Comparison of ENCODE assay signal across 12 cellular contexts in the genomic region with DNA sequence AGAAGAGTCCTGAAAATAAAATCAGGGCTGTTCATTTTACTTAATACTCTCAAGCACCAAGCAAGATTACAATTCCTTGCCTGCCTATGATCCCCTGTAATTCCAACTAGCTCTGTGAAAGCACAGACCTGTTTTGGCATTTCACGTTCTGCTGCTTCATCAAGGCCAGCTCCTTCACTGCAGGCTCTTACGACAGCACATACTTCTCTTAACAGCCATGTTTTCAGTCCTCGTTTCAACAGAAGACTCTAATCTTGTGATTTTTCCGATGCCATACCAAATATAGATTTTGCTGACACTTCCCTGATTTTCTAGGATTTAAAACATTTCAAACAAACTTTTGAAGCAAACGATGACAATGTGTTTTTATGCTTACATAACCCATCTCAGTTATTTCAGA.
DNase-seq lines count a peak whose midpoint lies in the region; ATAC-seq, FAIRE-seq and TF ChIP-seq lines count a peak whose summit lies in the region.
"Had no signal": no experiment of that assay in that cellular context is flagged by ENCODE, and none has a peak within 500 bp of the region (broad histone marks: within the 10 kb centered on the region; RNA-seq: fewer than 3 reads in every experiment).

No MANE protein-coding gene starts in this region.

- no peaks in the 10 kb centered on the region for H3K36me3 Mint-ChIP-seq in stimulated activated naive B cell treated with anti-CD40 and anti-IgM and Interleukin-4, amounts not matched to agents 10 μg/mL and 1 μg/mL and 100 μg/mL, for 72 hours
- no peaks in the 10 kb centered on the region for H3K36me3 Mint-ChIP-seq in activated T-helper 2 cell treated with anti-CD3 and anti-CD28 coated beads, Interferon-gamma antibody, Interleukin-2, Interleukin-4, amounts not matched to agents 10 μg/mL and 5 μg/mL and 100 μg/mL, durations not matched to agents 14 hours and 24 hours and 36 hours (ENCODE audit: low read depth)
- no peaks in the 10 kb centered on the region for H3K36me3 Mint-ChIP-seq in stimulated activated effector memory CD8-positive, alpha-beta T cell treated with anti-CD3 and anti-CD28 coated beads, Interleukin-12 subunit alpha, Interleukin-12 subunit beta, amount 100 ng/mL, for 72 hours
- H3K36me3 Mint-ChIP-seq: memory B cell had no signal

- intact Hi-C loops in kidney (cut with DNase I) = no loop called here
- intact Hi-C loops in activated T-helper 2 cell treated with anti-CD3 and anti-CD28 coated beads, Interferon-gamma antibody, Interleukin-2, Interleukin-4, amounts not matched to agents 10 μg/mL and 5 μg/mL and 100 μg/mL, durations not matched to agents 14 hours and 24 hours and 36 hours (cut with micrococcal nuclease) = no loop called here

- CTCF ChIA-PET in HEK293 (lab: Yijun Ruan, JAX) = no interaction called here

- no peaks in the 10 kb centered on the region for H3K9me3 Mint-ChIP-seq in stimulated activated naive B cell treated with anti-CD40 and anti-IgM and Interleukin-4, amounts not matched to agents 10 μg/mL and 1 μg/mL and 100 μg/mL, for 72 hours
- no peaks in the 10 kb centered on the region for H3K9me3 Mint-ChIP-seq in activated T-helper 2 cell treated with anti-CD3 and anti-CD28 coated beads, Interferon-gamma antibody, Interleukin-2, Interleukin-4, amounts not matched to agents 10 μg/mL and 5 μg/mL and 100 μg/mL, durations not matched to agents 14 hours and 24 hours and 36 hours
- no peaks in the 10 kb centered on the region for H3K9me3 Mint-ChIP-seq in stimulated activated effector memory CD8-positive, alpha-beta T cell treated with anti-CD3 and anti-CD28 coated beads, Interleukin-12 subunit alpha, Interleukin-12 subunit beta, amount 100 ng/mL, for 72 hours

- TF ChIP-seq CTCF in HEK293 (tag by site-specific recombination; IDR thresholded peaks at IDR 0.05) (no peak), kidney (IDR thresholded peaks at IDR 0.05; ENCODE audit: borderline replicate concordance, extremely low read depth, insufficient read depth) (no peak), retinal pigment epithelial cell (conservative IDR thresholded peaks at IDR 0.05; ENCODE audit: low read depth, low read length) (no peak)

- peak; percentile 55 for DNase-seq in dedifferentiated amniotic fluid mesenchymal stem cell (ENCODE audit: extremely low spot score)
- no peak for DNase-seq in kidney
- peak; percentile 74 for DNase-seq in retinal pigment epithelial cell (ENCODE audit: low read depth)
- no peak for DNase-seq in stimulated activated naive B cell treated with anti-CD40 and anti-IgM and Interleukin-4, amounts not matched to agents 10 μg/mL and 1 μg/mL and 100 μg/mL, for 72 hours
- no peak for DNase-seq in activated T-helper 2 cell treated with anti-CD3 and anti-CD28 coated beads, Interferon-gamma antibody, Interleukin-2, Interleukin-4, amounts not matched to agents 10 μg/mL and 5 μg/mL and 100 μg/mL, durations not matched to agents 14 hours and 24 hours and 36 hours (ENCODE audit: low spot score)
- no peak for DNase-seq in stimulated activated effector memory CD8-positive, alpha-beta T cell treated with anti-CD3 and anti-CD28 coated beads, Interleukin-12 subunit alpha, Interleukin-12 subunit beta, amount 100 ng/mL, for 72 hours (ENCODE audit: low spot score in 2 of 2)
- DNase-seq: BE2C, NCI-H2081, T-helper 9 cell had no signal

- no peak for FAIRE-seq in kidney (lab: Jason Lieb, UNC)

- no peak overlapping the region for H3K4me3 Mint-ChIP-seq in stimulated activated naive B cell treated with anti-CD40 and anti-IgM and Interleukin-4, amounts not matched to agents 10 μg/mL and 1 μg/mL and 100 μg/mL, for 72 hours
- H3K4me3 Mint-ChIP-seq in activated T-helper 2 cell treated with anti-CD3 and anti-CD28 coated beads, Interferon-gamma antibody, Interleukin-2, Interleukin-4, amounts not matched to agents 10 μg/mL and 5 μg/mL and 100 μg/mL, durations not matched to agents 14 hours and 24 hours and 36 hours (ENCODE audit: low read depth) = no peak overlapping the region
- no peak overlapping the region for H3K4me3 Mint-ChIP-seq in stimulated activated effector memory CD8-positive, alpha-beta T cell treated with anti-CD3 and anti-CD28 coated beads, Interleukin-12 subunit alpha, Interleukin-12 subunit beta, amount 100 ng/mL, for 72 hours
- H3K4me3 Mint-ChIP-seq: memory B cell had no signal

- H3K9me3 ChIP-seq in HEK293 (ENCODE audit: control insufficient read depth, insufficient read depth, low read depth, low read length) (no peaks in the 10 kb centered on the region), kidney (ENCODE audit: control insufficient read depth in 1 of 2, low read length in 2 of 2) (no peaks in the 10 kb centered on the region)
- H3K9me3 ChIP-seq: BE2C had no signal

- H3K27ac ChIP-seq in HEK293 (ENCODE audit: extremely low read depth, low read depth, low read length) = peak overlapping the region; percentile 21; the same call in 1 of the 2 replicates
- peak overlapping the region; percentile 12 to 59 for H3K27ac ChIP-seq in kidney (ENCODE audit: low read depth in 2 of 2, low read length in 2 of 2)

- H3K4me1 Mint-ChIP-seq in stimulated activated naive B cell treated with anti-CD40 and anti-IgM and Interleukin-4, amounts not matched to agents 10 μg/mL and 1 μg/mL and 100 μg/mL, for 72 hours = peaks cover 0 to 7% of the 10 kb centered on the region in 2 donors
- H3K4me1 Mint-ChIP-seq in activated T-helper 2 cell treated with anti-CD3 and anti-CD28 coated beads, Interferon-gamma antibody, Interleukin-2, Interleukin-4, amounts not matched to agents 10 μg/mL and 5 μg/mL and 100 μg/mL, durations not matched to agents 14 hours and 24 hours and 36 hours (ENCODE audit: low read depth) = no peaks in the 10 kb centered on the region
- H3K4me1 Mint-ChIP-seq in stimulated activated effector memory CD8-positive, alpha-beta T cell treated with anti-CD3 and anti-CD28 coated beads, Interleukin-12 subunit alpha, Interleukin-12 subunit beta, amount 100 ng/mL, for 72 hours = no peaks in the 10 kb centered on the region
- H3K4me1 Mint-ChIP-seq: memory B cell had no signal

- POLR2A ChIA-PET in HEK293 (lab: Yijun Ruan, JAX) = interaction anchor here (2.2 kb wide), 1 partner anchor 617 kb away, joined by 6 read pairs; a partner anchor contains a TSS

- H3K27me3 Mint-ChIP-seq in stimulated activated naive B cell treated with anti-CD40 and anti-IgM and Interleukin-4, amounts not matched to agents 10 μg/mL and 1 μg/mL and 100 μg/mL, for 72 hours = peaks cover under 1 to 1% of the 10 kb centered on the region in 2 donors
- H3K27me3 Mint-ChIP-seq in activated T-helper 2 cell treated with anti-CD3 and anti-CD28 coated beads, Interferon-gamma antibody, Interleukin-2, Interleukin-4, amounts not matched to agents 10 μg/mL and 5 μg/mL and 100 μg/mL, durations not matched to agents 14 hours and 24 hours and 36 hours (ENCODE audit: low read depth) = no peaks in the 10 kb centered on the region
- H3K27me3 Mint-ChIP-seq: memory B cell had no signal

- peak overlapping the region in 1 of 2 donors; percentile 6 for H3K9ac ChIP-seq in kidney (ENCODE audit: low read length in 2 of 2)

- H3K4me1 ChIP-seq in HEK293 (ENCODE audit: control insufficient read depth, insufficient read depth, low read length) = peaks cover 14% of the 10 kb centered on the region
- peaks cover 0 to 3% of the 10 kb centered on the region in 2 donors for H3K4me1 ChIP-seq in kidney (ENCODE audit: control insufficient read depth in 1 of 2, insufficient read depth in 1 of 2, low read depth in 1 of 2, low read length in 2 of 2)

- H3K36me3 ChIP-seq in HEK293 (ENCODE audit: control insufficient read depth in 2 of 2, insufficient read depth in 1 of 2, low read length in 2 of 2) (no peaks in the 10 kb centered on the region), kidney (ENCODE audit: control insufficient read depth in 1 of 2, insufficient read depth in 2 of 2, low read length in 2 of 2) (no peaks in the 10 kb centered on the region)
- H3K36me3 ChIP-seq: BE2C had no signal

- ATAC-seq in GM18502 (IDR thresholded peaks at IDR 0.05; ENCODE audit: poor library complexity, unreplicated experiment) = no peak
- no peak for ATAC-seq in stimulated activated naive B cell treated with anti-CD40 and anti-IgM and Interleukin-4, amounts not matched to agents 10 μg/mL and 1 μg/mL and 100 μg/mL, for 72 hours (replicated peaks)
- ATAC-seq in stimulated activated effector memory CD8-positive, alpha-beta T cell treated with anti-CD3 and anti-CD28 coated beads, Interleukin-12 subunit alpha, Interleukin-12 subunit beta, amount 100 ng/mL, for 72 hours = no peak

- H3K4me3 ChIP-seq in HEK293 (ENCODE audit: low read depth, low read length) = no peak overlapping the region
- peak overlapping the region; percentile 11 to 36 for H3K4me3 ChIP-seq in kidney (ENCODE audit: low read length in 2 of 2)
- H3K4me3 ChIP-seq in retinal pigment epithelial cell (ENCODE audit: low read length) = no peak overlapping the region

- H3K27ac Mint-ChIP-seq in stimulated activated naive B cell treated with anti-CD40 and anti-IgM and Interleukin-4, amounts not matched to agents 10 μg/mL and 1 μg/mL and 100 μg/mL, for 72 hours = no peak overlapping the region
- H3K27ac Mint-ChIP-seq in activated T-helper 2 cell treated with anti-CD3 and anti-CD28 coated beads, Interferon-gamma antibody, Interleukin-2, Interleukin-4, amounts not matched to agents 10 μg/mL and 5 μg/mL and 100 μg/mL, durations not matched to agents 14 hours and 24 hours and 36 hours = no peak overlapping the region
- H3K27ac Mint-ChIP-seq in stimulated activated effector memory CD8-positive, alpha-beta T cell treated with anti-CD3 and anti-CD28 coated beads, Interleukin-12 subunit alpha, Interleukin-12 subunit beta, amount 100 ng/mL, for 72 hours = no peak overlapping the region
- H3K27ac Mint-ChIP-seq: memory B cell had no signal

TF ChIP-seq in HEK293, 187 proteins besides CTCF, POLR2A, EP300 and RAD21:
- TF ChIP-seq ZNF600 (tag by site-specific recombination; IDR thresholded peaks at IDR 0.05) (peak; percentile 48; the same call in 1 of the 2 replicates), ZNF768 (tag by site-specific recombination; IDR thresholded peaks at IDR 0.05) (no peak), ZNF335 (tag by site-specific recombination; conservative IDR thresholded peaks at IDR 0.05) (peak; percentile 43; the same call in 1 of the 2 replicates)

Comparison
In these comparisons a context has a peak if more than half of its experiments do, and no peak if none do; other contexts are left out.
1. H3K4me3 ChIP-seq: peak in kidney (2 of 2); none in HEK293 (single experiment) and retinal pigment epithelial cell (single experiment).
2. DNase-seq: peak in dedifferentiated amniotic fluid mesenchymal stem cell (single experiment) and retinal pigment epithelial cell (single experiment); none in kidney (single experiment), stimulated activated naive B cell treated with anti-CD40 and anti-IgM and Interleukin-4, amounts not matched to agents 10 μg/mL and 1 μg/mL and 100 μg/mL, for 72 hours (single experiment), activated T-helper 2 cell treated with anti-CD3 and anti-CD28 coated beads, Interferon-gamma antibody, Interleukin-2, Interleukin-4, amounts not matched to agents 10 μg/mL and 5 μg/mL and 100 μg/mL, durations not matched to agents 14 hours and 24 hours and 36 hours (single experiment) and stimulated activated effector memory CD8-positive, alpha-beta T cell treated with anti-CD3 and anti-CD28 coated beads, Interleukin-12 subunit alpha, Interleukin-12 subunit beta, amount 100 ng/mL, for 72 hours (0 of 2).